Comparison of ENCODE assay signal across 8 cellular contexts in the genomic region with DNA sequence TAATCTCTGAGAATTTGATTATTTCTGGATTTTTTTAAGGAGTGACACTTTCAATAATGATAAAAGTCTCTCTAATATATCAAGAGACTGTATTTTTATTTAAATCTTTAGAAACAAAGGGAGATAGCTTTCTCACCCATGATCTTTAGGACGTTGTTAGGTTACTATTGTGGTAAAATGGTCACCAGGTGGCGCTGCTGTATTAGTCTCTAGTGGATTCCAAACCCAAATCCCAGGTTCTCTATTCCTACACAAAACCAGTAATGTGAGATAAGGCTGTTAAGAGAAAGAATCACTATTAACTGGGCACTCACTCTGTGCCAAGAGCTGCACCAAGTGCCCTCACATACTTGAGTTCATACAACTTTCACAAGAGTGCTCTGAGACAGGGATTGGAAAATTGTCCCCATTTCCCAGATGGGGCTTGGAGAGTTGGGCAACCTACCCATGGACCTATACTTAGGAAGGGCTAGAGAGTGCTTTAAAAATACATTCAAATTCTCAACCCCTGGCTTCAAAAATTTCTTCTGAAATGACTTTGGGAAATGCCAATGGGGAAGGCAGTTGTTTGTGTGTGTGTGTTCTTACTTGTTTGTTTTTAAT.
A peak's percentile ranks its signal among the peaks of the same experiment; 100 is the strongest.
DNase-seq lines count a peak whose midpoint lies in the region; ATAC-seq and TF ChIP-seq lines count a peak whose summit lies in the region.

No MANE protein-coding gene starts in this region.

- H4K20me1 ChIP-seq in HCT116 (ENCODE audit: insufficient read depth): no peaks in the 10 kb centered on the region

- no TSS peak for BruUV-seq in HCT116 (replicated peaks; lab: Mats Ljungman, UMichigan)

- POLR2A ChIA-PET in CD8-positive, alpha-beta memory T cell (lab: Charles Lee): no interaction called here
- POLR2A ChIA-PET in HCT116 (lab: Charles Lee): no interaction called here
- POLR2A ChIA-PET in activated CD4-positive, alpha-beta memory T cell treated with anti-CD3 and anti-CD28 coated beads for 36 hours (lab: Charles Lee): no interaction called here

- H3K79me2 ChIP-seq in HCT116 (ENCODE audit: insufficient read depth, low read length): no peaks in the 10 kb centered on the region

- no peak overlapping the region for H3K9ac ChIP-seq in HCT116 (ENCODE audit: low read length)

- no peak overlapping the region for H3K4me2 ChIP-seq in HCT116 (ENCODE audit: low read length)

- peak; percentile 85 for TF ChIP-seq RAD21 in HCT116 (IDR thresholded peaks at IDR 0.05; ENCODE audit: low read depth)

- H3K9me3 Mint-ChIP-seq in CD8-positive, alpha-beta memory T cell: no peaks in the 10 kb centered on the region
- H3K9me3 Mint-ChIP-seq in activated CD4-positive, alpha-beta memory T cell treated with anti-CD3 and anti-CD28 coated beads for 36 hours: no peaks in the 10 kb centered on the region

- DNase-seq in CD8-positive, alpha-beta memory T cell: peak; percentile 8 to 47 (median 14)
- DNase-seq in HCT116 (ENCODE audit: low read depth, low spot score): peak; percentile 64
- peak; percentile 82 to 83 for DNase-seq in NCI-H446 (lab: John Stamatoyannopoulos, UW)
- DNase-seq in activated CD4-positive, alpha-beta memory T cell treated with anti-CD3 and anti-CD28 coated beads for 36 hours: peak; percentile 48
- DNase-seq in epithelial cell of prostate (ENCODE audit: low read depth, low spot score): peak; percentile 3
- DNase-seq in middle frontal gyrus (ENCODE audit: extremely low spot score, low spot score): peak; percentile 30
- peak; percentile 8 for DNase-seq in stimulated activated naive CD4-positive, alpha-beta T cell treated with Interleukin-2 at 50 U/mL for 16 hours (lab: John Stamatoyannopoulos, UW)

- no peak overlapping the region for H3K4me3 Mint-ChIP-seq in CD8-positive, alpha-beta memory T cell
- no peak overlapping the region for H3K4me3 Mint-ChIP-seq in activated CD4-positive, alpha-beta memory T cell treated with anti-CD3 and anti-CD28 coated beads for 36 hours

- peak; percentile 93 for ATAC-seq in HCT116
- no peak for ATAC-seq in GM18505 (IDR thresholded peaks at IDR 0.05; ENCODE audit: unreplicated experiment)

- TF ChIP-seq POLR2A in HCT116 (IDR thresholded peaks at IDR 0.05; ENCODE audit: borderline replicate concordance, extremely low read depth, insufficient read depth, insufficient read length) (no peak), GM18505 (IDR thresholded peaks at IDR 0.05; ENCODE audit: borderline replicate concordance, extremely low read depth, insufficient read depth, insufficient read length) (no peak)

- peaks cover 7 to 9% of the 10 kb centered on the region in 2 donors for H3K27me3 Mint-ChIP-seq in CD8-positive, alpha-beta memory T cell
- H3K27me3 Mint-ChIP-seq in activated CD4-positive, alpha-beta memory T cell treated with anti-CD3 and anti-CD28 coated beads for 36 hours: peaks cover 11% of the 10 kb centered on the region

- no peak overlapping the region for H3K27ac ChIP-seq in CD8-positive, alpha-beta memory T cell (ENCODE audit: low read depth, low read length)
- H3K27ac ChIP-seq in HCT116 (ENCODE audit: low read depth, low read length): no peak overlapping the region
- H3K27ac ChIP-seq in epithelial cell of prostate: no peak overlapping the region

- CTCF ChIA-PET in CD8-positive, alpha-beta memory T cell (lab: Charles Lee): interaction anchor here (1.2 to 1.7 kb wide), 2 partner anchors 10 to 25 kb away, joined by 4 to 5 read pairs; no protein-coding TSS in a partner anchor
- CTCF ChIA-PET in HCT116 (lab: Charles Lee): interaction anchor here (0.6 to 4.6 kb wide), 11 partner anchors 10 to 1212 kb away, joined by 3 to 41 read pairs (median 6); no protein-coding TSS in a partner anchor
- CTCF ChIA-PET in activated CD4-positive, alpha-beta memory T cell treated with anti-CD3 and anti-CD28 coated beads for 36 hours (lab: Charles Lee): interaction anchor here (0.7 to 7.5 kb wide), 20 partner anchors 8 to 775 kb away, joined by 3 to 77 read pairs (median 3); no protein-coding TSS in a partner anchor

- no peak overlapping the region for H3K27ac Mint-ChIP-seq in CD8-positive, alpha-beta memory T cell
- no peak overlapping the region for H3K27ac Mint-ChIP-seq in activated CD4-positive, alpha-beta memory T cell treated with anti-CD3 and anti-CD28 coated beads for 36 hours

- no peaks in the 10 kb centered on the region for H3K4me1 ChIP-seq in CD8-positive, alpha-beta memory T cell (ENCODE audit: insufficient read depth, low read length)
- H3K4me1 ChIP-seq in HCT116 (ENCODE audit: control insufficient read depth in 1 of 2, insufficient read depth in 2 of 2, low read length in 2 of 2): no peaks in the 10 kb centered on the region

- H3K36me3 Mint-ChIP-seq in CD8-positive, alpha-beta memory T cell: no peaks in the 10 kb centered on the region
- no peaks in the 10 kb centered on the region for H3K36me3 Mint-ChIP-seq in activated CD4-positive, alpha-beta memory T cell treated with anti-CD3 and anti-CD28 coated beads for 36 hours

- H3K27me3 ChIP-seq in CD8-positive, alpha-beta memory T cell (ENCODE audit: insufficient read depth, low read length, poor library complexity, severe bottlenecking): no peaks in the 10 kb centered on the region
- H3K27me3 ChIP-seq in HCT116 (ENCODE audit: insufficient read depth, low read length): no peaks in the 10 kb centered on the region

- H3K9me2 ChIP-seq in HCT116 (ENCODE audit: insufficient read depth): no peaks in the 10 kb centered on the region

- H3K4me1 Mint-ChIP-seq in CD8-positive, alpha-beta memory T cell: no peaks in the 10 kb centered on the region
- H3K4me1 Mint-ChIP-seq in activated CD4-positive, alpha-beta memory T cell treated with anti-CD3 and anti-CD28 coated beads for 36 hours (ENCODE audit: low read depth): no peaks in the 10 kb centered on the region

- RAD21 ChIA-PET in HCT116 (lab: Charles Lee; ENCODE audit: low non-redundant PET in 1 of 2, low total read pairs in 2 of 2, uncharacterized antibody in 2 of 2, unreplicated experiment in 2 of 2): interaction anchor here in 1 of 2 experiments (0.6 to 1.2 kb wide), 2 partner anchors 10 to 186 kb away, joined by 3 read pairs; no protein-coding TSS in a partner anchor

- H3K9me3 ChIP-seq in CD8-positive, alpha-beta memory T cell (ENCODE audit: low read length): no peaks in the 10 kb centered on the region
- no peaks in the 10 kb centered on the region for H3K9me3 ChIP-seq in HCT116 (ENCODE audit: control insufficient read depth in 1 of 2, insufficient read depth in 1 of 2, low read depth in 1 of 2, low read length in 2 of 2)

- H2AFZ ChIP-seq in HCT116 (ENCODE audit: low read depth, low read length, poor library complexity, severe bottlenecking): peak overlapping the region; percentile 19

- intact Hi-C loops in HCT116 (cut with micrococcal nuclease): loop anchor here (1.0 to 5.0 kb wide), 4 partner anchors 186 to 1119 kb away; no protein-coding TSS in a partner anchor
- intact Hi-C loops in activated CD4-positive, alpha-beta memory T cell treated with anti-CD3 and anti-CD28 coated beads for 36 hours (cut with micrococcal nuclease): loop anchor here (1.0 kb wide), 2 partner anchors 186 to 738 kb away; no protein-coding TSS in a partner anchor

- no peaks in the 10 kb centered on the region for H3K36me3 ChIP-seq in CD8-positive, alpha-beta memory T cell (ENCODE audit: insufficient read depth, low read length)
- no peaks in the 10 kb centered on the region for H3K36me3 ChIP-seq in HCT116 (ENCODE audit: control insufficient read depth in 1 of 2, insufficient read depth in 2 of 2, low read length in 2 of 2)

- peak; percentile 38 to 83 (median 62); a peak in 5 of 6 replicates for TF ChIP-seq CTCF in HCT116 (IDR thresholded peaks at IDR 0.05 in 2 of 3, conservative IDR thresholded peaks at IDR 0.05 in 1 of 3; ENCODE audit: borderline replicate concordance in 1 of 3, insufficient read depth in 1 of 3, low read depth in 2 of 3, low read length in 2 of 3)

- H3K4me3 ChIP-seq in CD8-positive, alpha-beta memory T cell (ENCODE audit: low read length): no peak overlapping the region
- no peak overlapping the region for H3K4me3 ChIP-seq in HCT116 (replicated peaks in 1 of 2; ENCODE audit: low read depth in 1 of 2, low read length in 2 of 2)

TF ChIP-seq in HCT116, 20 proteins besides CTCF, POLR2A, EP300 and RAD21:
- no peak for TF ChIP-seq ZNF274 (IDR thresholded peaks at IDR 0.05; ENCODE audit: low read depth, low read length)
- no peak for TF ChIP-seq SP1 (IDR thresholded peaks at IDR 0.05; ENCODE audit: low read depth)

Comparison
In these comparisons a context has a peak if more than half of its experiments do, and no peak if none do; other contexts are left out.
1. DNase-seq: peak in every context shown above with its lines; median percentile 82 in NCI-H446; 64 in HCT116; 48 in activated CD4-positive, alpha-beta memory T cell treated with anti-CD3 and anti-CD28 coated beads for 36 hours; 30 in middle frontal gyrus; 14 in CD8-positive, alpha-beta memory T cell; 8 in stimulated activated naive CD4-positive, alpha-beta T cell treated with Interleukin-2 at 50 U/mL for 16 hours; 3 in epithelial cell of prostate.